2 cellular contexts compared by ENCODE assay signal in the genomic region with DNA sequence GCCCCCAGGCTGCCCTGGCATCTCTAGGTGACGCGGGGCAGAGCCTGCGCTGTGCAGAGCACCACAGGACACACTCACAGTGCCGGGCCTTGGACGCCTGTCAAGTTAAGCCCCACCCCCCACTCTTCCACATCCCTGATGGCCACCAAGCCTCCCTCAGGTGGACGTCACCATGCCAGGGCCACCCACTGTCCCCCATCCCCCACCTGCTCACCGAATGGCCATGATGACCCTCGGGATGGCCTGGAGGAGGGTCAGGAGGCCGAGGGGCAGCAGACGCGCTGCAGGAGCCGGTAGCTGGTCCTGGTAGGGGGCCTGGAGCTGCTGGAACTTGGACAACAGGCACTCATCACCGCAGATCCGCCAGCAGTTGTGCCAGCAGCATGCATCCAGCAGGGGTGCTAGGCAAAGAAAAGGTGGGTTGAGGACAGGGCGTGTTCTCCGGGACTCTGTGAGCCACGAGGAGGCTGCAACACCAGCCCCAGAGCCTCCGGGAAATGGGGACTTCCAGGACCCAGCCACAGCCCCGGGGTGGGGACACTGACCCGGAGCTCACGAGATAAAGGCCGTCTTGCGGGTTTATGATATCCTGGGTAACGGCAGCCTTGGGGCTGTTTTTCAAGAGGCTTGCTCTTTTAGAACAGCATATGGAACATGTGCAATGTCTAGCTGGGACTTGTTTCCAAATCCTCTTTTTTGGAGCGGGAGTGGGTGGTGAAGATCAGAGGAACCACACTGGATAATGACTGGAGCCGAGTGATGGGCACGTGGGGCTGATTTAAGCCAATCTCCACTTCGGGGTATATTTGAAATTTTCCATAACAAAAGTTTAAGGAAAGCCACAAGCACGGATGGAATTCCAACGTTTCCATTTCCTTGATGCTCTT.
TF ChIP-seq lines count a peak whose summit lies in the region.

No MANE protein-coding gene starts in this region.

TF ChIP-seq in IMR-90, 13 proteins besides CTCF, POLR2A, EP300 and RAD21:
- no peak for TF ChIP-seq FOS (IDR thresholded peaks at IDR 0.05; ENCODE audit: low read depth, low read length)
- TF ChIP-seq CEBPB (IDR thresholded peaks at IDR 0.05; ENCODE audit: low read depth, low read length): no peak
- TF ChIP-seq RFX5 (IDR thresholded peaks at IDR 0.05; ENCODE audit: low read depth, low read length): no peak
- TF ChIP-seq, protein P1, sequence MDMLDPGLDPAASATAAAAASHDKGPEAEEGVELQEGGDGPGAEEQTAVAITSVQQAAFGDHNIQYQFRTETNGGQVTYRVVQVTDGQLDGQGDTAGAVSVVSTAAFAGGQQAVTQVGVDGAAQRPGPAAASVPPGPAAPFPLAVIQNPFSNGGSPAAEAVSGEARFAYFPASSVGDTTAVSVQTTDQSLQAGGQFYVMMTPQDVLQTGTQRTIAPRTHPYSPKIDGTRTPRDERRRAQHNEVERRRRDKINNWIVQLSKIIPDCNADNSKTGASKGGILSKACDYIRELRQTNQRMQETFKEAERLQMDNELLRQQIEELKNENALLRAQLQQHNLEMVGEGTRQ (IDR thresholded peaks at IDR 0.05; ENCODE audit: low read depth, low read length): peak; percentile 48; the same call in 1 of the 2 replicates
- TF ChIP-seq ELK1 (IDR thresholded peaks at IDR 0.05; ENCODE audit: borderline replicate concordance, low read depth, low read length): no peak
- TF ChIP-seq MXI1 (IDR thresholded peaks at IDR 0.05; ENCODE audit: borderline replicate concordance, low read depth, low read length): no peak
- no peak for TF ChIP-seq MAZ (IDR thresholded peaks at IDR 0.05; ENCODE audit: borderline replicate concordance, low read depth, low read length)
TF ChIP-seq in IMR-90: peak in this region for 1.

TF ChIP-seq in H1, 55 proteins besides CTCF, POLR2A, EP300 and RAD21:
- TF ChIP-seq SP4 (IDR thresholded peaks at IDR 0.05; ENCODE audit: low read length): no peak
- no peak for TF ChIP-seq CEBPB (IDR thresholded peaks at IDR 0.05; ENCODE audit: low read depth, low read length)
- no peak for TF ChIP-seq CTBP2 (IDR thresholded peaks at IDR 0.05; ENCODE audit: borderline replicate concordance, insufficient read depth, insufficient read length, low read length)
- TF ChIP-seq GTF2F1 (IDR thresholded peaks at IDR 0.05; ENCODE audit: borderline replicate concordance, low read depth, low read length): no peak
- TF ChIP-seq TCF12 (IDR thresholded peaks at IDR 0.05; ENCODE audit: low read depth, low read length): no peak
- TF ChIP-seq HDAC2 (IDR thresholded peaks at IDR 0.05; ENCODE audit: borderline replicate concordance in 1 of 2, low read depth in 2 of 2, low read length in 2 of 2): no peak
- no peak for TF ChIP-seq ZNF274 (IDR thresholded peaks at IDR 0.05; ENCODE audit: borderline replicate concordance, extremely low read depth, low read length)
- TF ChIP-seq, protein P2, sequence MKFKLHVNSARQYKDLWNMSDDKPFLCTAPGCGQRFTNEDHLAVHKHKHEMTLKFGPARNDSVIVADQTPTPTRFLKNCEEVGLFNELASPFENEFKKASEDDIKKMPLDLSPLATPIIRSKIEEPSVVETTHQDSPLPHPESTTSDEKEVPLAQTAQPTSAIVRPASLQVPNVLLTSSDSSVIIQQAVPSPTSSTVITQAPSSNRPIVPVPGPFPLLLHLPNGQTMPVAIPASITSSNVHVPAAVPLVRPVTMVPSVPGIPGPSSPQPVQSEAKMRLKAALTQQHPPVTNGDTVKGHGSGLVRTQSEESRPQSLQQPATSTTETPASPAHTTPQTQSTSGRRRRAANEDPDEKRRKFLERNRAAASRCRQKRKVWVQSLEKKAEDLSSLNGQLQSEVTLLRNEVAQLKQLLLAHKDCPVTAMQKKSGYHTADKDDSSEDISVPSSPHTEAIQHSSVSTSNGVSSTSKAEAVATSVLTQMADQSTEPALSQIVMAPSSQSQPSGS (IDR thresholded peaks at IDR 0.05; ENCODE audit: low read length): no peak
- no peak for TF ChIP-seq ASH2L (IDR thresholded peaks at IDR 0.05; ENCODE audit: low read length)
- peak; percentile 35; the same call in 1 of the 2 replicates for TF ChIP-seq GABPA (IDR thresholded peaks at IDR 0.05; ENCODE audit: borderline replicate concordance, insufficient read depth, low read length)
- TF ChIP-seq POLR2AphosphoS5 (IDR thresholded peaks at IDR 0.05; ENCODE audit: low read depth, low read length): no peak
- TF ChIP-seq EZH2 (IDR thresholded peaks at IDR 0.05; ENCODE audit: low read depth, low read length, severe bottlenecking): no peak
- no peak for TF ChIP-seq MAFK (IDR thresholded peaks at IDR 0.05; ENCODE audit: low read depth, low read length)
- TF ChIP-seq, protein P3, sequence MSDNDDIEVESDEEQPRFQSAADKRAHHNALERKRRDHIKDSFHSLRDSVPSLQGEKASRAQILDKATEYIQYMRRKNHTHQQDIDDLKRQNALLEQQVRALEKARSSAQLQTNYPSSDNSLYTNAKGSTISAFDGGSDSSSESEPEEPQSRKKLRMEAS (IDR thresholded peaks at IDR 0.05): peak; percentile 47; the same call in 1 of the 2 replicates
TF ChIP-seq in H1: peak in this region for 2.
